9 cellular contexts compared by ENCODE assay signal in the genomic region with DNA sequence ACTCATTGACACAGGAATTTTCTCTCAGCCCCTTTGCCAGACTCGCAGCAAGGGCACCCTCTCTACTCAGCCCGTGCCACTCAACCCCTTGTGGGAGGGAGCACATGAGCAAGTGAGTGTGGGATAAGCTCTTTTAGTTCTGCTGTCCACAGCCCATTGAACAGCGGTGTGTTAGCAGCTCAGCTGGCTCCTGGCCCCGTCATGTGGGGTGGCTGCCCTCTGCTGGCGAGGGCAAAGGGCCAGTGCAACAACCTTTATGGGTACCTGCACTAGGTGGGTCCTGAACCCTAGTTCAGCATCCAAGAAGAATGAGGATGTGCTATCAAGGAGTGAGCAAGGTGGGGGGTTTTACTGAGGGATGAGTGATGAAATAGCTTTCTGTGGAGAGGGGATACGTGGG.
DNase-seq lines count a peak whose midpoint lies in the region; ATAC-seq and TF ChIP-seq lines count a peak whose summit lies in the region.
"Had no signal": no experiment of that assay in that cellular context is flagged by ENCODE, and none has a peak within 500 bp of the region (broad histone marks: within the 10 kb centered on the region; RNA-seq: fewer than 3 reads in every experiment).

No MANE protein-coding gene starts in this region.

- no peaks in the 10 kb centered on the region for H3K36me3 ChIP-seq in esophagus muscularis mucosa
- H3K36me3 ChIP-seq: BLaER1 had no signal

- TF ChIP-seq POLR2A in esophagus muscularis mucosa (IDR thresholded peaks at IDR 0.05; ENCODE audit: low read depth) = no peak

- H3K27ac ChIP-seq in esophagus muscularis mucosa (replicated peaks in 1 of 4) = no peak overlapping the region
- H3K27ac ChIP-seq: BLaER1 had no signal

- H3K4me1 ChIP-seq in esophagus muscularis mucosa = no peaks in the 10 kb centered on the region

- H3K27me3 ChIP-seq in esophagus muscularis mucosa = no peaks in the 10 kb centered on the region

- peaks cover 12% of the 10 kb centered on the region for H3K27me3 Mint-ChIP-seq in activated T-helper 17 cell treated with anti-CD3 and anti-CD28 coated beads, Interleukin-2, amount 50 U/mL, for 72 hours

- ATAC-seq in activated T-helper 17 cell treated with anti-CD3 and anti-CD28 coated beads, Interleukin-2, amount 50 U/mL, for 72 hours (replicated peaks) = peak; percentile 34
- ATAC-seq in HG02973 (IDR thresholded peaks at IDR 0.05; ENCODE audit: unreplicated experiment) = no peak

- no peak overlapping the region for H3K4me3 ChIP-seq in esophagus muscularis mucosa
- H3K4me3 ChIP-seq: BLaER1 had no signal

- WGBS in esophagus muscularis mucosa = 13% methylated on average over 4 of the region's 6 CpGs

- TF ChIP-seq CTCF in esophagus muscularis mucosa (IDR thresholded peaks at IDR 0.05) = no peak

- peaks cover 0 to 3% (median 0%) of the 10 kb centered on the region in 4 donors for H3K9me3 ChIP-seq in esophagus muscularis mucosa
- H3K9me3 ChIP-seq: BLaER1 had no signal

- no peak overlapping the region for H3K27ac Mint-ChIP-seq in activated T-helper 17 cell treated with anti-CD3 and anti-CD28 coated beads, Interleukin-2, amount 50 U/mL, for 72 hours

- no peak for TF ChIP-seq EP300 in esophagus muscularis mucosa (IDR thresholded peaks at IDR 0.05)

- H3K4me1 Mint-ChIP-seq in activated T-helper 17 cell treated with anti-CD3 and anti-CD28 coated beads, Interleukin-2, amount 50 U/mL, for 72 hours = no peaks in the 10 kb centered on the region

- no peak overlapping the region for H3K4me3 Mint-ChIP-seq in activated T-helper 17 cell treated with anti-CD3 and anti-CD28 coated beads, Interleukin-2, amount 50 U/mL, for 72 hours

- intact Hi-C loops in esophagus muscularis mucosa (cut with DNase I) = no loop called here

- DNase-seq in NCI-H146 (lab: John Stamatoyannopoulos, UW) = peak; percentile 1
- no peak for DNase-seq in NCI-H146 treated with DMSO at 0.1 percent for 48 hours (lab: John Stamatoyannopoulos, UW; ENCODE audit: unreplicated experiment)
- peak; percentile 57 to 68 for DNase-seq in NCI-H526 (lab: John Stamatoyannopoulos, UW)
- DNase-seq in left kidney (ENCODE audit: low read depth, low spot score) = peak; percentile 35
- no peak for DNase-seq in esophagus muscularis mucosa (ENCODE audit: extremely low spot score)
- DNase-seq in NCI-H345 treated with DMSO at 0.1 percent for 48 hours (lab: John Stamatoyannopoulos, UW; ENCODE audit: unreplicated experiment) = no peak

- H3K36me3 Mint-ChIP-seq in activated T-helper 17 cell treated with anti-CD3 and anti-CD28 coated beads, Interleukin-2, amount 50 U/mL, for 72 hours (ENCODE audit: low read depth) = no peaks in the 10 kb centered on the region

- no peaks in the 10 kb centered on the region for H3K9me3 Mint-ChIP-seq in activated T-helper 17 cell treated with anti-CD3 and anti-CD28 coated beads, Interleukin-2, amount 50 U/mL, for 72 hours

Comparison
In these comparisons a context has a peak if more than half of its experiments do, and no peak if none do; other contexts are left out.
1. DNase-seq: peak in NCI-H146 (single experiment), NCI-H526 (2 of 2) and left kidney (single experiment); none in NCI-H146 treated with DMSO at 0.1 percent for 48 hours (single experiment), esophagus muscularis mucosa (single experiment) and NCI-H345 treated with DMSO at 0.1 percent for 48 hours (single experiment).